In genomic region chr17:6599364-6599763, GRCh38 we compare ENCODE assay signal across 12 cellular contexts. TPM values are rescaled to one million over a fixed set of nuclear protein-coding genes. Genes with fewer than 3 reads are reported as not detected.
DNase-seq lines count a peak whose midpoint lies in the region; ATAC-seq, FAIRE-seq and TF ChIP-seq lines count a peak whose summit lies in the region.
"Had no signal": no experiment of that assay in that cellular context is flagged by ENCODE, and none has a peak within 500 bp of the region (broad histone marks: within the 10 kb centered on the region; RNA-seq: fewer than 3 reads in every experiment).

No MANE protein-coding gene starts in this region.

- H3K4me2 ChIP-seq in K562 (ENCODE audit: insufficient read depth, low read length) = no peak overlapping the region

- no peaks in the 10 kb centered on the region for H3K27me3 ChIP-seq in heart right ventricle
- H3K27me3 ChIP-seq in right atrium auricular region = no peaks in the 10 kb centered on the region
- no peaks in the 10 kb centered on the region for H3K27me3 ChIP-seq in K562 (ENCODE audit: control insufficient read depth in 2 of 2, insufficient read depth in 2 of 2, low read length in 2 of 2)
- no peaks in the 10 kb centered on the region for H3K27me3 ChIP-seq in lower lobe of right lung (ENCODE audit: low read depth)
- no peaks in the 10 kb centered on the region for H3K27me3 ChIP-seq in upper lobe of right lung

- intact Hi-C loops in heart right ventricle (cut with DNase I) = no loop called here
- intact Hi-C loops in K562 (cut with micrococcal nuclease) = no loop called here
- intact Hi-C loops in lower lobe of right lung (cut with DNase I) = no loop called here
- intact Hi-C loops in upper lobe of right lung (cut with DNase I) = no loop called here

- H3K4me1 ChIP-seq in heart right ventricle = peaks cover 0 to 29% (median 3%) of the 10 kb centered on the region in 9 donors
- H3K4me1 ChIP-seq in right atrium auricular region = peaks cover 0 to 5% of the 10 kb centered on the region in 2 donors
- peaks cover 0 to 12% of the 10 kb centered on the region in 2 experiments; a peak in 2 of 5 replicates for H3K4me1 ChIP-seq in K562 (replicated peaks in 1 of 2; ENCODE audit: control insufficient read depth in 2 of 2, insufficient read depth in 2 of 2, low read length in 2 of 2)
- H3K4me1 ChIP-seq in lower lobe of right lung = peaks cover 39% of the 10 kb centered on the region
- H3K4me1 ChIP-seq in upper lobe of right lung = peaks cover 40% of the 10 kb centered on the region

- in situ Hi-C loops in K562 (cut with MboI) = no loop called here

- no peak for TF ChIP-seq POLR2A in K562 (conservative IDR thresholded peaks at IDR 0.05)

- H3K4me3 ChIP-seq in heart right ventricle = no peak overlapping the region
- H3K4me3 ChIP-seq in right atrium auricular region = no peak overlapping the region
- H3K4me3 ChIP-seq in K562 = no peak overlapping the region
- H3K4me3 ChIP-seq in lower lobe of right lung = no peak overlapping the region
- no peak overlapping the region for H3K4me3 ChIP-seq in upper lobe of right lung

- no peaks in the 10 kb centered on the region for H4K20me1 ChIP-seq in K562 (replicated peaks; ENCODE audit: control insufficient read depth, insufficient read depth, low read length)

- no peaks in the 10 kb centered on the region for H3K9me3 ChIP-seq in heart right ventricle
- H3K9me3 ChIP-seq in right atrium auricular region = no peaks in the 10 kb centered on the region
- H3K9me3 ChIP-seq in K562 (replicated peaks; ENCODE audit: control insufficient read depth, insufficient read depth, low read depth, low read length) = no peaks in the 10 kb centered on the region
- H3K9me3 ChIP-seq in lower lobe of right lung = no peaks in the 10 kb centered on the region
- H3K9me3 ChIP-seq in upper lobe of right lung = no peaks in the 10 kb centered on the region

- no peaks in the 10 kb centered on the region for H3K79me2 ChIP-seq in K562 (ENCODE audit: control insufficient read depth, insufficient read depth, low read length)

- no TSS peak for BruUV-seq in K562 (replicated peaks; lab: Mats Ljungman, UMichigan)

- TF ChIP-seq CTCF in heart right ventricle (IDR thresholded peaks at IDR 0.05) = no peak
- no peak for TF ChIP-seq CTCF in right atrium auricular region (IDR thresholded peaks at IDR 0.05)
- no peak for TF ChIP-seq CTCF in K562 (IDR thresholded peaks at IDR 0.05 in 2 of 3, conservative IDR thresholded peaks at IDR 0.05 in 1 of 3; ENCODE audit: insufficient read depth in 2 of 3, low read depth in 1 of 3, low read length in 3 of 3)
- TF ChIP-seq CTCF in lower lobe of right lung (IDR thresholded peaks at IDR 0.05) = no peak
- TF ChIP-seq CTCF in upper lobe of right lung (IDR thresholded peaks at IDR 0.05) = no peak

- H3K9me1 ChIP-seq in K562 (ENCODE audit: control insufficient read depth, insufficient read depth, low read length) = no peaks in the 10 kb centered on the region

- no peak for TF ChIP-seq EP300 in K562 (IDR thresholded peaks at IDR 0.05; ENCODE audit: low read length)

- ATAC-seq in heart right ventricle (peak in 7 of 8 donors; percentile 28 to 75 (median 56)), K562 (peak; percentile 46; the same call in 2 of the 3 replicates), lower lobe of right lung (peak; percentile 89 to 94), upper lobe of right lung (peak; percentile 91)

- TF ChIP-seq RAD21 in K562 (CRISPR knock-in tag; conservative IDR thresholded peaks at IDR 0.05 in 1 of 2, IDR thresholded peaks at IDR 0.05 in 1 of 2) = no peak

- FAIRE-seq in K562 (lab: Jason Lieb, UNC) = peak; percentile 15
- FAIRE-seq: bronchial epithelial cell, GM19239 had no signal

- no peak for DNase-seq in heart right ventricle
- DNase-seq in right atrium auricular region (ENCODE audit: low spot score) = no peak
- DNase-seq in K562 (ENCODE audit: extremely low read depth in 1 of 4, low spot score in 3 of 4) = peak in 2 of 4 experiments; percentile 20 to 26
- DNase-seq in lower lobe of right lung = no peak
- no peak for DNase-seq in upper lobe of right lung
- no peak for DNase-seq in HT-29 (ENCODE audit: low spot score)
- DNase-seq in activated T-cell treated with anti-CD3 and anti-CD28 coated beads, Interleukin-2, amount 50 U/mL, for 48 hours = no peak
- no peak for DNase-seq in NCI-H446 treated with DMSO at 0.1 percent for 48 hours (lab: John Stamatoyannopoulos, UW)
- DNase-seq: HFFc6, T-helper 9 cell had no signal

- POLR2A ChIA-PET in K562 (lab: Yijun Ruan, JAX) = interaction anchor here (1.0 to 1.4 kb wide), 3 partner anchors 12 to 988 kb away, joined by 3 to 7 read pairs (median 4); no protein-coding TSS in a partner anchor

- H3K27ac ChIP-seq in heart right ventricle (peak overlapping the region in 1 of 10 donors; percentile 69), right atrium auricular region (no peak overlapping the region), K562 (ENCODE audit: extremely low read depth, low read depth, low read length) (peak overlapping the region; percentile 51; the same call in 2 of the 3 replicates), lower lobe of right lung (peak overlapping the region; percentile 66), upper lobe of right lung (peak overlapping the region; percentile 58)

- CTCF ChIA-PET in K562 (lab: Yijun Ruan, JAX; ENCODE audit: low intra/inter-chr PET ratio) = no interaction called here

- H3K9ac ChIP-seq in K562 (ENCODE audit: insufficient read depth in 1 of 2, low read depth in 2 of 2, low read length in 2 of 2) = no peak overlapping the region

- H2AFZ ChIP-seq in K562 (ENCODE audit: low read depth, low read length) = no peak overlapping the region

- H3K36me3 ChIP-seq in heart right ventricle = peaks cover 0 to 93% (median 27%) of the 10 kb centered on the region in 9 donors
- H3K36me3 ChIP-seq in right atrium auricular region = peaks cover 53% of the 10 kb centered on the region
- peaks cover 45% of the 10 kb centered on the region; the same call in 2 of the 3 replicates for H3K36me3 ChIP-seq in K562 (ENCODE audit: control insufficient read depth, insufficient read depth, low read length)
- H3K36me3 ChIP-seq in lower lobe of right lung = peaks cover 53% of the 10 kb centered on the region
- peaks cover 22% of the 10 kb centered on the region for H3K36me3 ChIP-seq in upper lobe of right lung

RNA-seq across cellular contexts. Expression of gene KIAA0753, which starts 41.1 kb away (rescaled TPM):
- 1 to 10 TPM; 3.6 to 9.9 (median 6.0) TPM for total RNA-seq in heart right ventricle
- polyA plus RNA-seq in heart right ventricle = 1 to 10 TPM; 2.4 to 3.2 TPM
- total RNA-seq in right atrium auricular region = 1 to 10 TPM; 5.3 to 8.4 TPM
- 15.6 and 37.4 TPM in 2 replicates for total RNA-seq in K562 (2011; cell fraction: chromatin; rRNA removed; ENCODE audit: low replicate concordance)
- total RNA-seq in K562 (2011; cell fraction: nucleolus; rRNA removed) = 8.7 and 12.4 TPM in 2 replicates
- total RNA-seq in K562 (2011; cell fraction: nucleoplasm; rRNA removed) = 15.1 and 19.5 TPM in 2 replicates
- total RNA-seq in K562 (2014; rRNA removed) = 6.0 and 6.9 TPM in 2 replicates
- 7.6 and 9.3 TPM in 2 replicates for total RNA-seq in K562 (2014; rRNA removed; fragmentation: Illumina TruSeq; extraction: Trizol)
- total RNA-seq in K562 (2015; rRNA removed; fragmentation: Illumina TruSeq; extraction: Trizol) = 8.5 and 9.0 TPM in 2 replicates
- 6.2 and 7.4 TPM in 2 replicates for total RNA-seq in K562 (2021)
- polyA plus RNA-seq in K562 (2011; rRNA removed) = 3.9 and 6.6 TPM in 2 replicates
- polyA plus RNA-seq in K562 (2011; cell fraction: cytosol; rRNA removed) = 1.6 and 2.5 TPM in 2 replicates
- 15.2 and 20.1 TPM in 2 replicates for polyA plus RNA-seq in K562 (2011; cell fraction: nucleus; rRNA removed)
- 5.6 and 6.6 TPM in 2 replicates for polyA plus RNA-seq in K562 (2012)
- polyA plus RNA-seq in K562 (2014; fragmentation: Illumina TruSeq; extraction: Trizol) = 6.5 and 7.4 TPM in 2 replicates
- polyA plus RNA-seq in K562 (2014; fragmentation: Nextera tagmentation; extraction: Ambion mirVana) = 1 to 10 TPM; 2.0 to 3.4 TPM
- polyA plus RNA-seq in K562 (2014; rRNA removed) = 5.2 and 5.6 TPM in 2 replicates
- polyA minus RNA-seq in K562 (2011; rRNA and poly(A)+ RNA removed) = 5.4 and 5.6 TPM in 2 replicates
- polyA minus RNA-seq in K562 (2011; cell fraction: cytosol; rRNA and poly(A)+ RNA removed) = 1.9 and 6.6 TPM in 2 replicates
- 10.4 and 14.4 TPM in 2 replicates for polyA minus RNA-seq in K562 (2011; cell fraction: nucleus; rRNA and poly(A)+ RNA removed)
- total RNA-seq in lower lobe of right lung = 20.0 TPM
- 18.3 TPM for total RNA-seq in upper lobe of right lung
- 7.4 and 8.5 TPM in 2 replicates for total RNA-seq in HT-29 (2014; rRNA removed; shearing (Covaris generic))

RNA-seq across cellular contexts. Expression of gene TXNDC17, which starts 41.5 kb away (rescaled TPM):
- total RNA-seq in heart right ventricle (10 to 100 TPM; 33.3 to 59.2 (median 43.5) TPM), right atrium auricular region (100 to 1,000 TPM in 1 of 2 donors, 10 to 100 TPM in 1; 98.0 to 155 TPM), K562 (2014; rRNA removed) (111 and 164 TPM in 2 replicates), K562 (2014; rRNA removed; fragmentation: Illumina TruSeq; extraction: Trizol) (141 and 144 TPM in 2 replicates), K562 (2015; rRNA removed; fragmentation: Illumina TruSeq; extraction: Trizol) (164 and 179 TPM in 2 replicates), K562 (2021) (108 and 126 TPM in 2 replicates), lower lobe of right lung (50.4 TPM), upper lobe of right lung (44.6 TPM)
- polyA plus RNA-seq in heart right ventricle (100 to 1,000 TPM in 1 of 2 donors, 10 to 100 TPM in 1; 60.4 to 172 TPM), K562 (2011; rRNA removed) (244 and 357 TPM in 2 replicates), K562 (2014; fragmentation: Illumina TruSeq; extraction: Trizol) (155 and 201 TPM in 2 replicates), K562 (2014; fragmentation: Nextera tagmentation; extraction: Ambion mirVana) (100 to 1,000 TPM; 758 to 759 TPM), K562 (2014; rRNA removed) (236 and 245 TPM in 2 replicates)
- total RNA-seq in K562 (2011; cell fraction: chromatin; rRNA removed; ENCODE audit: low replicate concordance) = 11.8 and 12.1 TPM in 2 replicates
- total RNA-seq in K562 (2011; cell fraction: nucleolus; rRNA removed) = 21.5 and 31.7 TPM in 2 replicates
- total RNA-seq in K562 (2011; cell fraction: nucleoplasm; rRNA removed) = 21.9 and 22.7 TPM in 2 replicates
- polyA plus RNA-seq in K562 (2011; cell fraction: cytosol; rRNA removed) = 221 and 252 TPM in 2 replicates
- 78.2 and 87.1 TPM in 2 replicates for polyA plus RNA-seq in K562 (2011; cell fraction: nucleus; rRNA removed)
- 102 and 310 TPM in 2 replicates for polyA plus RNA-seq in K562 (2012)
- polyA minus RNA-seq in K562 (2011; rRNA and poly(A)+ RNA removed) = 48.5 and 52.5 TPM in 2 replicates
- polyA minus RNA-seq in K562 (2011; cell fraction: cytosol; rRNA and poly(A)+ RNA removed) = 36.5 and 37.0 TPM in 2 replicates
- 14.8 and 22.0 TPM in 2 replicates for polyA minus RNA-seq in K562 (2011; cell fraction: nucleus; rRNA and poly(A)+ RNA removed)
- total RNA-seq in HT-29 (2014; rRNA removed; shearing (Covaris generic)) = 79.0 and 86.0 TPM in 2 replicates

RNA-seq across cellular contexts. Expression of gene PITPNM3, which starts 43.0 kb away (rescaled TPM):
- under 1 TPM; 0.12 to 0.70 (median 0.35) TPM for total RNA-seq in heart right ventricle
- under 1 TPM; 0.17 to 0.37 TPM for polyA plus RNA-seq in heart right ventricle
- total RNA-seq in right atrium auricular region = 1 to 10 TPM in 1 of 2 donors, under 1 TPM in 1; 0.56 to 1.2 TPM
- total RNA-seq in K562 (2011; cell fraction: chromatin; rRNA removed; ENCODE audit: low replicate concordance) = 1.4 and 1.6 TPM in 2 replicates
- 0.92 and 1.3 TPM in 2 replicates for total RNA-seq in K562 (2011; cell fraction: nucleolus; rRNA removed)
- total RNA-seq in K562 (2011; cell fraction: nucleoplasm; rRNA removed) = 1.2 and 2.1 TPM in 2 replicates
- total RNA-seq in K562 (2014; rRNA removed) = 0.14 and 0.57 TPM in 2 replicates
- 0.13 and 0.15 TPM in 2 replicates for total RNA-seq in K562 (2014; rRNA removed; fragmentation: Illumina TruSeq; extraction: Trizol)
- 0.15 and 0.22 TPM in 2 replicates for total RNA-seq in K562 (2015; rRNA removed; fragmentation: Illumina TruSeq; extraction: Trizol)
- total RNA-seq in K562 (2021) = 0.31 and 0.38 TPM in 2 replicates
- polyA plus RNA-seq in K562 (2011; rRNA removed) = 0.28 and 0.29 TPM in 2 replicates
- 0.24 and 0.39 TPM in 2 replicates for polyA plus RNA-seq in K562 (2011; cell fraction: cytosol; rRNA removed)
- 1.3 and 1.8 TPM in 2 replicates for polyA plus RNA-seq in K562 (2011; cell fraction: nucleus; rRNA removed)
- polyA plus RNA-seq in K562 (2012) = 0.29 and 0.35 TPM in 2 replicates
- polyA plus RNA-seq in K562 (2014; fragmentation: Illumina TruSeq; extraction: Trizol) = 0.22 and 0.37 TPM in 2 replicates
- not detected for polyA plus RNA-seq in K562 (2014; fragmentation: Nextera tagmentation; extraction: Ambion mirVana)
- 0.32 and 0.53 TPM in 2 replicates for polyA plus RNA-seq in K562 (2014; rRNA removed)
- 0.15 and 0.25 TPM in 2 replicates for polyA minus RNA-seq in K562 (2011; rRNA and poly(A)+ RNA removed)
- polyA minus RNA-seq in K562 (2011; cell fraction: cytosol; rRNA and poly(A)+ RNA removed) = 0.48 and 0.82 TPM in 2 replicates
- polyA minus RNA-seq in K562 (2011; cell fraction: nucleus; rRNA and poly(A)+ RNA removed) = 0.40 and 0.56 TPM in 2 replicates
- 12.3 TPM for total RNA-seq in lower lobe of right lung
- total RNA-seq in upper lobe of right lung = 15.6 TPM
- total RNA-seq in HT-29 (2014; rRNA removed; shearing (Covaris generic)) = 3.6 and 4.0 TPM in 2 replicates

RNA-seq across cellular contexts. Expression of gene MED31, which starts 52.0 kb away (rescaled TPM):
- total RNA-seq in heart right ventricle = 10 to 100 TPM in 8 of 10 donors, 1 to 10 TPM in 2; 8.4 to 17.5 (median 14.2) TPM
- polyA plus RNA-seq in heart right ventricle = 10 to 100 TPM; 17.5 to 18.6 TPM
- total RNA-seq in right atrium auricular region = 1 to 10 TPM; 7.0 to 8.2 TPM
- total RNA-seq in K562 (2011; cell fraction: chromatin; rRNA removed; ENCODE audit: low replicate concordance) = 8.9 and 17.3 TPM in 2 replicates
- total RNA-seq in K562 (2011; cell fraction: nucleolus; rRNA removed) = 6.3 and 7.8 TPM in 2 replicates
- 13.3 and 16.6 TPM in 2 replicates for total RNA-seq in K562 (2011; cell fraction: nucleoplasm; rRNA removed)
- total RNA-seq in K562 (2014; rRNA removed) = 6.4 and 10.5 TPM in 2 replicates
- 15.8 and 16.9 TPM in 2 replicates for total RNA-seq in K562 (2014; rRNA removed; fragmentation: Illumina TruSeq; extraction: Trizol)
- total RNA-seq in K562 (2015; rRNA removed; fragmentation: Illumina TruSeq; extraction: Trizol) = 13.7 and 14.6 TPM in 2 replicates
- total RNA-seq in K562 (2021) = 14.0 and 17.9 TPM in 2 replicates
- polyA plus RNA-seq in K562 (2011; rRNA removed) = 24.2 and 29.1 TPM in 2 replicates
- 8.8 and 11.3 TPM in 2 replicates for polyA plus RNA-seq in K562 (2011; cell fraction: cytosol; rRNA removed)
- polyA plus RNA-seq in K562 (2011; cell fraction: nucleus; rRNA removed) = 9.9 and 13.1 TPM in 2 replicates
- 11.1 and 14.0 TPM in 2 replicates for polyA plus RNA-seq in K562 (2012)
- 10.8 and 10.9 TPM in 2 replicates for polyA plus RNA-seq in K562 (2014; fragmentation: Illumina TruSeq; extraction: Trizol)
- 10 to 100 TPM; 35.7 to 39.9 TPM for polyA plus RNA-seq in K562 (2014; fragmentation: Nextera tagmentation; extraction: Ambion mirVana)
- 9.8 and 12.3 TPM in 2 replicates for polyA plus RNA-seq in K562 (2014; rRNA removed)
- 7.6 and 8.9 TPM in 2 replicates for polyA minus RNA-seq in K562 (2011; rRNA and poly(A)+ RNA removed)
- 0.48 and 2.0 TPM in 2 replicates for polyA minus RNA-seq in K562 (2011; cell fraction: cytosol; rRNA and poly(A)+ RNA removed)
- polyA minus RNA-seq in K562 (2011; cell fraction: nucleus; rRNA and poly(A)+ RNA removed) = 11.4 and 18.2 TPM in 2 replicates
- total RNA-seq in lower lobe of right lung = 17.4 TPM
- total RNA-seq in upper lobe of right lung = 17.4 TPM
- 4.1 and 7.0 TPM in 2 replicates for total RNA-seq in HT-29 (2014; rRNA removed; shearing (Covaris generic))

RNA-seq across cellular contexts. Expression of gene C17orf100, which starts 52.2 kb away (rescaled TPM):
- total RNA-seq in heart right ventricle (1 to 10 TPM in 1 of 10 donors, under 1 TPM in 8, not detected in 1; 0.30 to 1.2 (median 0.57) TPM), right atrium auricular region (under 1 TPM in 1 of 2 donors, not detected in 1; 0.63 TPM), K562 (2014; rRNA removed) (0.14 and 1.2 TPM in 2 replicates), K562 (2014; rRNA removed; fragmentation: Illumina TruSeq; extraction: Trizol) (0.40 and 0.45 TPM in 2 replicates), K562 (2015; rRNA removed; fragmentation: Illumina TruSeq; extraction: Trizol) (0.43 and 0.49 TPM in 2 replicates), K562 (2021) (0.60 and 0.82 TPM in 2 replicates), lower lobe of right lung (1.9 TPM), upper lobe of right lung (1.3 TPM)
- polyA plus RNA-seq in heart right ventricle (1 to 10 TPM in 1 of 2 donors, under 1 TPM in 1; 0.99 to 1.4 TPM), K562 (2011; rRNA removed) (0.31 and 0.77 TPM in 2 replicates), K562 (2014; fragmentation: Illumina TruSeq; extraction: Trizol) (0.62 and 0.69 TPM in 2 replicates), K562 (2014; fragmentation: Nextera tagmentation; extraction: Ambion mirVana) (under 1 TPM; 0.04 to 0.11 TPM), K562 (2014; rRNA removed) (1.7 and 1.8 TPM in 2 replicates)
- 0.97 and 1.4 TPM in 2 replicates for total RNA-seq in K562 (2011; cell fraction: chromatin; rRNA removed; ENCODE audit: low replicate concordance)
- total RNA-seq in K562 (2011; cell fraction: nucleolus; rRNA removed) = 1.3 and 1.6 TPM in 2 replicates
- 0.44 and 0.99 TPM in 2 replicates for total RNA-seq in K562 (2011; cell fraction: nucleoplasm; rRNA removed)
- polyA plus RNA-seq in K562 (2011; cell fraction: cytosol; rRNA removed) = 0.29 and 1.7 TPM in 2 replicates
- 0.52 and 1.00 TPM in 2 replicates for polyA plus RNA-seq in K562 (2011; cell fraction: nucleus; rRNA removed)
- polyA plus RNA-seq in K562 (2012) = 0.74 and 1.9 TPM in 2 replicates
- polyA minus RNA-seq in K562 (2011; rRNA and poly(A)+ RNA removed) = 0.21 and 0.42 TPM in 2 replicates
- polyA minus RNA-seq in K562 (2011; cell fraction: cytosol; rRNA and poly(A)+ RNA removed) = not detected in 2 replicates
- polyA minus RNA-seq in K562 (2011; cell fraction: nucleus; rRNA and poly(A)+ RNA removed) = 0.56 and 0.81 TPM in 2 replicates
- total RNA-seq in HT-29 (2014; rRNA removed; shearing (Covaris generic)) = 0.31 and 1.1 TPM in 2 replicates

Comparison
In these comparisons a context has a peak if more than half of its experiments do, and no peak if none do; other contexts are left out.
1. H3K27ac ChIP-seq: peak in K562 (single experiment), lower lobe of right lung (single experiment) and upper lobe of right lung (single experiment); none in right atrium auricular region (0 of 2).
2. Peak in every context shown above with its lines, with median percentiles within 50 percentile points of each other: ATAC-seq.